1 cellular context compared by ENCODE assay signal in the genomic region with DNA sequence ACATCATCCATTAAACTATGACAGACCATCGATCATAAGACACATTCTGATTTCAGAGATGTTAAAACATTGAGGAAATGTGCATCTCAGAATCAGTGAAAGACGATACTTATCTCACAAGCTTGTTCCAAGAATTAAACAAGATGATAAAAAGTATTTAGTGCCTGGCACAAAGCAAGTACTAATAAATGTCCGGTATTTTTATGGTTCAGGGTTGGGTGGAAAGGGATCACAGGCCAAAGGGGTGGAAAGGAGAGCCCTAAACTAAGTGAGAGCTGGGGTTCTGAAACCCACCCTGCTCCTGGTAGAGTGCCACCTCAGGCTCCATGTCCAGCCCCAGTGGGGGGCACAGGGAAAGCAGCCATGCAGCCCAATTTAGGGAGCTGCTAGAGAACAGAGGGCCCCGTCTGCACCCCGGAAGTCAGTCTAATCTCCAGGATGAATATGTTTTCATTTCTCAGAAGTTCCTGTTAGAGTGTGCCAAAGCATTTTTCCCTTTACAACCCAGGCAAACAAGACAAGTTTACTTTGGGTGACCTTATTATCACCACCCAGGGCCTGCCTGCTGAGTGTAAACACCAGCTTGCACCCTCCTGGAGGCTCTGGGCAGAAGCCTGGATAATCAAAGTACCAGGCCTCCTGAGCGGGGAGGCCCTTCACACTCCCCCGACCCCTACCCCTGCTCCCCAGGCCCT.
A peak's percentile ranks its signal among the peaks of the same experiment; 100 is the strongest.
TF ChIP-seq lines count a peak whose summit lies in the region.

No MANE protein-coding gene starts in this region.

TF ChIP-seq in HepG2, 621 proteins besides CTCF, POLR2A, EP300 and RAD21 (continued from another document and continues in another):
- TF ChIP-seq, protein P1, sequence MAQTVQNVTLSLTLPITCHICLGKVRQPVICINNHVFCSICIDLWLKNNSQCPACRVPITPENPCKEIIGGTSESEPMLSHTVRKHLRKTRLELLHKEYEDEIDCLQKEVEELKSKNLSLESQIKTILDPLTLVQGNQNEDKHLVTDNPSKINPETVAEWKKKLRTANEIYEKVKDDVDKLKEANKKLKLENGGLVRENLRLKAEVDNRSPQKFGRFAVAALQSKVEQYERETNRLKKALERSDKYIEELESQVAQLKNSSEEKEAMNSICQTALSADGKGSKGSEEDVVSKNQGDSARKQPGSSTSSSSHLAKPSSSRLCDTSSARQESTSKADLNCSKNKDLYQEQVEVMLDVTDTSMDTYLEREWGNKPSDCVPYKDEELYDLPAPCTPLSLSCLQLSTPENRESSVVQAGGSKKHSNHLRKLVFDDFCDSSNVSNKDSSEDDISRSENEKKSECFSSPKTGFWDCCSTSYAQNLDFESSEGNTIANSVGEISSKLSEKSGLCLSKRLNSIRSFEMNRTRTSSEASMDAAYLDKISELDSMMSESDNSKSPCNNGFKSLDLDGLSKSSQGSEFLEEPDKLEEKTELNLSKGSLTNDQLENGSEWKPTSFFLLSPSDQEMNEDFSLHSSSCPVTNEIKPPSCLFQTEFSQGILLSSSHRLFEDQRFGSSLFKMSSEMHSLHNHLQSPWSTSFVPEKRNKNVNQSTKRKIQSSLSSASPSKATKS (CRISPR knock-in tag; IDR thresholded peaks at IDR 0.05), result no peak
- TF ChIP-seq ZFP36 (IDR thresholded peaks at IDR 0.05; ENCODE audit: borderline replicate concordance, low read depth, low read length, partially characterized antibody) (peak; percentile 51), MTF1 (CRISPR knock-in tag; IDR thresholded peaks at IDR 0.05) (no peak), PITX1 (CRISPR knock-in tag; IDR thresholded peaks at IDR 0.05) (peak; percentile 94), MLLT10 (CRISPR knock-in tag; IDR thresholded peaks at IDR 0.05) (no peak), RELA (CRISPR knock-in tag; IDR thresholded peaks at IDR 0.05) (no peak), GATAD2A (CRISPR knock-in tag; IDR thresholded peaks at IDR 0.05) (peak; percentile 83), PTBP1 (IDR thresholded peaks at IDR 0.05; ENCODE audit: low read depth, low read length, poor library complexity, severe bottlenecking) (no peak), ZBTB42 (CRISPR knock-in tag; IDR thresholded peaks at IDR 0.05) (no peak), ARID2 (CRISPR knock-in tag; IDR thresholded peaks at IDR 0.05; ENCODE audit: borderline replicate concordance) (no peak), SCMH1 (CRISPR knock-in tag; IDR thresholded peaks at IDR 0.05; ENCODE audit: borderline replicate concordance) (no peak), ZNF598 (CRISPR knock-in tag; IDR thresholded peaks at IDR 0.05; ENCODE audit: borderline replicate concordance) (no peak), KLF15 (CRISPR knock-in tag; IDR thresholded peaks at IDR 0.05; ENCODE audit: borderline replicate concordance) (no peak), YEATS2 (CRISPR knock-in tag; IDR thresholded peaks at IDR 0.05; ENCODE audit: borderline replicate concordance) (peak; percentile 41; the same call in 1 of the 2 replicates), SAP130 (CRISPR knock-in tag; IDR thresholded peaks at IDR 0.05; ENCODE audit: low read depth) (peak; percentile 72), DR1 (CRISPR knock-in tag; IDR thresholded peaks at IDR 0.05) (no peak), ZFY (CRISPR knock-in tag; IDR thresholded peaks at IDR 0.05) (no peak), SMC3 (IDR thresholded peaks at IDR 0.05; ENCODE audit: low read length) (no peak), SOX6 (IDR thresholded peaks at IDR 0.05) (no peak), SOX6 (CRISPR knock-in tag; IDR thresholded peaks at IDR 0.05) (peak; percentile 93), ZNF230 (CRISPR knock-in tag; IDR thresholded peaks at IDR 0.05) (no peak), HNRNPLL (IDR thresholded peaks at IDR 0.05; ENCODE audit: low read depth, low read length, poor library complexity, severe bottlenecking) (no peak), ZNF703 (CRISPR knock-in tag; IDR thresholded peaks at IDR 0.05; ENCODE audit: borderline replicate concordance) (no peak; the same call in 1 of the 2 replicates), CEBPG (CRISPR knock-in tag; IDR thresholded peaks at IDR 0.05) (no peak), CEBPB (IDR thresholded peaks at IDR 0.05; ENCODE audit: borderline replicate concordance, low read depth, low read length) (no peak), ZBTB21 (CRISPR knock-in tag; IDR thresholded peaks at IDR 0.05) (no peak), HMGA1 (CRISPR knock-in tag; conservative IDR thresholded peaks at IDR 0.05) (no peak), ZNF431 (CRISPR knock-in tag; IDR thresholded peaks at IDR 0.05; ENCODE audit: borderline replicate concordance, low read depth) (no peak), GTF3A (CRISPR knock-in tag; conservative IDR thresholded peaks at IDR 0.05) (no peak), ZNF782 (CRISPR knock-in tag; IDR thresholded peaks at IDR 0.05; ENCODE audit: borderline replicate concordance) (no peak), ISX (CRISPR knock-in tag; conservative IDR thresholded peaks at IDR 0.05) (no peak), TP53 (CRISPR knock-in tag; conservative IDR thresholded peaks at IDR 0.05) (no peak), ZNF614 (CRISPR knock-in tag; IDR thresholded peaks at IDR 0.05; ENCODE audit: borderline replicate concordance) (0 out of 2 replicates have a peak, but pooled peaks have one; percentile 47), ZNF780A (CRISPR knock-in tag; IDR thresholded peaks at IDR 0.05) (no peak), ELF1 (CRISPR knock-in tag; IDR thresholded peaks at IDR 0.05) (peak; percentile 68), PCBP1 (IDR thresholded peaks at IDR 0.05; ENCODE audit: borderline replicate concordance, low read depth, low read length) (no peak), CCDC6 (CRISPR knock-in tag; IDR thresholded peaks at IDR 0.05) (no peak), SOX5 (CRISPR knock-in tag; IDR thresholded peaks at IDR 0.05; ENCODE audit: borderline replicate concordance) (peak; percentile 88), ZNF496 (CRISPR knock-in tag; IDR thresholded peaks at IDR 0.05; ENCODE audit: insufficient replicate concordance) (no peak)
- TF ChIP-seq, protein P2, sequence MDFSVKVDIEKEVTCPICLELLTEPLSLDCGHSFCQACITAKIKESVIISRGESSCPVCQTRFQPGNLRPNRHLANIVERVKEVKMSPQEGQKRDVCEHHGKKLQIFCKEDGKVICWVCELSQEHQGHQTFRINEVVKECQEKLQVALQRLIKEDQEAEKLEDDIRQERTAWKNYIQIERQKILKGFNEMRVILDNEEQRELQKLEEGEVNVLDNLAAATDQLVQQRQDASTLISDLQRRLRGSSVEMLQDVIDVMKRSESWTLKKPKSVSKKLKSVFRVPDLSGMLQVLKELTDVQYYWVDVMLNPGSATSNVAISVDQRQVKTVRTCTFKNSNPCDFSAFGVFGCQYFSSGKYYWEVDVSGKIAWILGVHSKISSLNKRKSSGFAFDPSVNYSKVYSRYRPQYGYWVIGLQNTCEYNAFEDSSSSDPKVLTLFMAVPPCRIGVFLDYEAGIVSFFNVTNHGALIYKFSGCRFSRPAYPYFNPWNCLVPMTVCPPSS (IDR thresholded peaks at IDR 0.05), result no peak
- TF ChIP-seq, protein P3, sequence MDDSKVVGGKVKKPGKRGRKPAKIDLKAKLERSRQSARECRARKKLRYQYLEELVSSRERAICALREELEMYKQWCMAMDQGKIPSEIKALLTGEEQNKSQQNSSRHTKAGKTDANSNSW (CRISPR knock-in tag; IDR thresholded peaks at IDR 0.05; ENCODE audit: borderline replicate concordance), result no peak
- TF ChIP-seq, protein P4, sequence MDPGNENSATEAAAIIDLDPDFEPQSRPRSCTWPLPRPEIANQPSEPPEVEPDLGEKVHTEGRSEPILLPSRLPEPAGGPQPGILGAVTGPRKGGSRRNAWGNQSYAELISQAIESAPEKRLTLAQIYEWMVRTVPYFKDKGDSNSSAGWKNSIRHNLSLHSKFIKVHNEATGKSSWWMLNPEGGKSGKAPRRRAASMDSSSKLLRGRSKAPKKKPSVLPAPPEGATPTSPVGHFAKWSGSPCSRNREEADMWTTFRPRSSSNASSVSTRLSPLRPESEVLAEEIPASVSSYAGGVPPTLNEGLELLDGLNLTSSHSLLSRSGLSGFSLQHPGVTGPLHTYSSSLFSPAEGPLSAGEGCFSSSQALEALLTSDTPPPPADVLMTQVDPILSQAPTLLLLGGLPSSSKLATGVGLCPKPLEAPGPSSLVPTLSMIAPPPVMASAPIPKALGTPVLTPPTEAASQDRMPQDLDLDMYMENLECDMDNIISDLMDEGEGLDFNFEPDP (CRISPR knock-in tag; conservative IDR thresholded peaks at IDR 0.05), result no peak
- TF ChIP-seq, protein P5, sequence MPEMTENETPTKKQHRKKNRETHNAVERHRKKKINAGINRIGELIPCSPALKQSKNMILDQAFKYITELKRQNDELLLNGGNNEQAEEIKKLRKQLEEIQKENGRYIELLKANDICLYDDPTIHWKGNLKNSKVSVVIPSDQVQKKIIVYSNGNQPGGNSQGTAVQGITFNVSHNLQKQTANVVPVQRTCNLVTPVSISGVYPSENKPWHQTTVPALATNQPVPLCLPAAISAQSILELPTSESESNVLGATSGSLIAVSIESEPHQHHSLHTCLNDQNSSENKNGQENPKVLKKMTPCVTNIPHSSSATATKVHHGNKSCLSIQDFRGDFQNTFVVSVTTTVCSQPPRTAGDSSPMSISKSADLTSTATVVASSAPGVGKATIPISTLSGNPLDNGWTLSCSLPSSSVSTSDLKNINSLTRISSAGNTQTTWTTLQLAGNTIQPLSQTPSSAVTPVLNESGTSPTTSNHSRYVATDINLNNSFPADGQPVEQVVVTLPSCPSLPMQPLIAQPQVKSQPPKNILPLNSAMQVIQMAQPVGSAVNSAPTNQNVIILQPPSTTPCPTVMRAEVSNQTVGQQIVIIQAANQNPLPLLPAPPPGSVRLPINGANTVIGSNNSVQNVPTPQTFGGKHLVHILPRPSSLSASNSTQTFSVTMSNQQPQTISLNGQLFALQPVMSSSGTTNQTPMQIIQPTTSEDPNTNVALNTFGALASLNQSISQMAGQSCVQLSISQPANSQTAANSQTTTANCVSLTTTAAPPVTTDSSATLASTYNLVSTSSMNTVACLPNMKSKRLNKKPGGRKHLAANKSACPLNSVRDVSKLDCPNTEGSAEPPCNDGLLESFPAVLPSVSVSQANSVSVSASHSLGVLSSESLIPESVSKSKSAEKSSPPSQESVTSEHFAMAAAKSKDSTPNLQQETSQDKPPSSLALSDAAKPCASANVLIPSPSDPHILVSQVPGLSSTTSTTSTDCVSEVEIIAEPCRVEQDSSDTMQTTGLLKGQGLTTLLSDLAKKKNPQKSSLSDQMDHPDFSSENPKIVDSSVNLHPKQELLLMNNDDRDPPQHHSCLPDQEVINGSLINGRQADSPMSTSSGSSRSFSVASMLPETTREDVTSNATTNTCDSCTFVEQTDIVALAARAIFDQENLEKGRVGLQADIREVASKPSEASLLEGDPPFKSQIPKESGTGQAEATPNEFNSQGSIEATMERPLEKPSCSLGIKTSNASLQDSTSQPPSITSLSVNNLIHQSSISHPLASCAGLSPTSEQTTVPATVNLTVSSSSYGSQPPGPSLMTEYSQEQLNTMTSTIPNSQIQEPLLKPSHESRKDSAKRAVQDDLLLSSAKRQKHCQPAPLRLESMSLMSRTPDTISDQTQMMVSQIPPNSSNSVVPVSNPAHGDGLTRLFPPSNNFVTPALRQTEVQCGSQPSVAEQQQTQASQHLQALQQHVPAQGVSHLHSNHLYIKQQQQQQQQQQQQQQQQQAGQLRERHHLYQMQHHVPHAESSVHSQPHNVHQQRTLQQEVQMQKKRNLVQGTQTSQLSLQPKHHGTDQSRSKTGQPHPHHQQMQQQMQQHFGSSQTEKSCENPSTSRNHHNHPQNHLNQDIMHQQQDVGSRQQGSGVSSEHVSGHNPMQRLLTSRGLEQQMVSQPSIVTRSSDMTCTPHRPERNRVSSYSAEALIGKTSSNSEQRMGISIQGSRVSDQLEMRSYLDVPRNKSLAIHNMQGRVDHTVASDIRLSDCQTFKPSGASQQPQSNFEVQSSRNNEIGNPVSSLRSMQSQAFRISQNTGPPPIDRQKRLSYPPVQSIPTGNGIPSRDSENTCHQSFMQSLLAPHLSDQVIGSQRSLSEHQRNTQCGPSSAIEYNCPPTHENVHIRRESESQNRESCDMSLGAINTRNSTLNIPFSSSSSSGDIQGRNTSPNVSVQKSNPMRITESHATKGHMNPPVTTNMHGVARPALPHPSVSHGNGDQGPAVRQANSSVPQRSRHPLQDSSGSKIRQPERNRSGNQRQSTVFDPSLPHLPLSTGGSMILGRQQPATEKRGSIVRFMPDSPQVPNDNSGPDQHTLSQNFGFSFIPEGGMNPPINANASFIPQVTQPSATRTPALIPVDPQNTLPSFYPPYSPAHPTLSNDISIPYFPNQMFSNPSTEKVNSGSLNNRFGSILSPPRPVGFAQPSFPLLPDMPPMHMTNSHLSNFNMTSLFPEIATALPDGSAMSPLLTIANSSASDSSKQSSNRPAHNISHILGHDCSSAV (CRISPR knock-in tag; IDR thresholded peaks at IDR 0.05; ENCODE audit: borderline replicate concordance), result no peak
- TF ChIP-seq, protein P6, sequence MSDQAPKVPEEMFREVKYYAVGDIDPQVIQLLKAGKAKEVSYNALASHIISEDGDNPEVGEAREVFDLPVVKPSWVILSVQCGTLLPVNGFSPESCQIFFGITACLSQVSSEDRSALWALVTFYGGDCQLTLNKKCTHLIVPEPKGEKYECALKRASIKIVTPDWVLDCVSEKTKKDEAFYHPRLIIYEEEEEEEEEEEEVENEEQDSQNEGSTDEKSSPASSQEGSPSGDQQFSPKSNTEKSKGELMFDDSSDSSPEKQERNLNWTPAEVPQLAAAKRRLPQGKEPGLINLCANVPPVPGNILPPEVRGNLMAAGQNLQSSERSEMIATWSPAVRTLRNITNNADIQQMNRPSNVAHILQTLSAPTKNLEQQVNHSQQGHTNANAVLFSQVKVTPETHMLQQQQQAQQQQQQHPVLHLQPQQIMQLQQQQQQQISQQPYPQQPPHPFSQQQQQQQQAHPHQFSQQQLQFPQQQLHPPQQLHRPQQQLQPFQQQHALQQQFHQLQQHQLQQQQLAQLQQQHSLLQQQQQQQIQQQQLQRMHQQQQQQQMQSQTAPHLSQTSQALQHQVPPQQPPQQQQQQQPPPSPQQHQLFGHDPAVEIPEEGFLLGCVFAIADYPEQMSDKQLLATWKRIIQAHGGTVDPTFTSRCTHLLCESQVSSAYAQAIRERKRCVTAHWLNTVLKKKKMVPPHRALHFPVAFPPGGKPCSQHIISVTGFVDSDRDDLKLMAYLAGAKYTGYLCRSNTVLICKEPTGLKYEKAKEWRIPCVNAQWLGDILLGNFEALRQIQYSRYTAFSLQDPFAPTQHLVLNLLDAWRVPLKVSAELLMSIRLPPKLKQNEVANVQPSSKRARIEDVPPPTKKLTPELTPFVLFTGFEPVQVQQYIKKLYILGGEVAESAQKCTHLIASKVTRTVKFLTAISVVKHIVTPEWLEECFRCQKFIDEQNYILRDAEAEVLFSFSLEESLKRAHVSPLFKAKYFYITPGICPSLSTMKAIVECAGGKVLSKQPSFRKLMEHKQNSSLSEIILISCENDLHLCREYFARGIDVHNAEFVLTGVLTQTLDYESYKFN (CRISPR knock-in tag; conservative IDR thresholded peaks at IDR 0.05), result peak; percentile 82
